8 cellular contexts compared by ENCODE assay signal in the genomic region with DNA sequence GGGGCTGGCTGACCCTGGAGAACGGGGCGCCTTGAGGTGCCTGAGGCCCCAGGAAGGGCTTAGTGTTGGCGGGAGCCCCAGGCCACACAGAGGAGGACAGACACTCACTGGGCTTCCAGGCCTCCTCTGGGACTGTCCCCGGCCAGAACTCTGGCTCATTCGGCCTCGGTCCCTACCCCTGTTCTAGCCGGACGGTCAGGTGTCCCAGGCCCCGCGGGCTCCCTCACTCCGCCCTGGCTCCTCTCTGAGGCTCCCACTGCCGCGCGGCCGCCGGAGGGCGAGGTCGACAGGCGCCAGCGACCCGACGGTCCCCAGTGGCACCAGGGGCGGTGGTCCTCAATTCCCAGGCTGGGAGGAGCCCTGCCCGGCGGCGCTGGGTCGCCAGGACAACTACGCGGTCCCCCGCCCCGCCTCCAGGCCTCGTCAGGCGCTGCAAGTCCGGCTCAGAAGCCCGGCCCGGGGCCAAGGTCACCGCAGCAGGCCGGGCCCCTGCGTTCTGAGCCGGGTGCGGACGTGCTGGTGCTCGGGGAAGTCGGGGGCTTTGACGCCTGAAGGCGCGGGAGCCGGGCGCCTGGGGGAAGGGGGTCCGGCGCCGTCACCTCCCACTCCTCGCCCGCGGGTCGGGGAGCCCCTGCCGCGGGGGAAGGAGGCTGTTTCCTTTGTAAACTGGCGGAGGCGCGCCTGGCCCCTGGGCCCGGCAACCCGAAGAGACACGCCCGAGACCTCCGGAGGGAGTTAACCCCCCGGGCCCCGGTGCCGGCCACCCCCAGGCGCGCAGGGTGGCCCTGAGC. TPM values are rescaled to one million over a fixed set of nuclear protein-coding genes. Genes with fewer than 3 reads are reported as not detected.
DNase-seq lines count a peak whose midpoint lies in the region; ATAC-seq and TF ChIP-seq lines count a peak whose summit lies in the region.

No MANE protein-coding gene starts in this region.

- H2BK5ac ChIP-seq in H9 (ENCODE audit: insufficient read length, low read length), result no peak overlapping the region

- H4K8ac ChIP-seq in H9 (replicated peaks; ENCODE audit: insufficient read length, low read depth, low read length), result no peak overlapping the region

- H2BK15ac ChIP-seq in H9 (ENCODE audit: low read depth, low read length), result no peak overlapping the region

- H3K23ac ChIP-seq in H9 (ENCODE audit: insufficient read length, low read depth, low read length), result no peak overlapping the region

- H2BK120ac ChIP-seq in H9 (ENCODE audit: low read depth, low read length, poor library complexity, severe bottlenecking), result no peak overlapping the region

- peak overlapping the region; percentile 75 for H3K4me3 ChIP-seq in psoas muscle

- H3K56ac ChIP-seq in H9 (ENCODE audit: insufficient read length, low read depth, low read length), result no peak overlapping the region

- H2BK12ac ChIP-seq in H9 (ENCODE audit: insufficient read length, low read depth, low read length), result no peak overlapping the region

- H3K36me3 Mint-ChIP-seq in H9 (ENCODE audit: insufficient read depth in 1 of 3, low read depth in 3 of 3), result peaks cover 0 to 8% (median 7%) of the 10 kb centered on the region in 3 experiments; a peak in 3 of 7 replicates
- no peaks in the 10 kb centered on the region for H3K36me3 Mint-ChIP-seq in WTC11

- no peaks in the 10 kb centered on the region for H4K20me1 ChIP-seq in H9 (ENCODE audit: control insufficient read depth, insufficient read depth, insufficient read length)

- no peak overlapping the region for H2AFZ ChIP-seq in H9 (ENCODE audit: low read length)

- H3K4me2 ChIP-seq in H9 (ENCODE audit: insufficient read depth, insufficient read length, low read length), result no peak overlapping the region

- H3K27ac ChIP-seq in H9 (ENCODE audit: insufficient read length, low read depth, low read length) (no peak overlapping the region), psoas muscle (peak overlapping the region; percentile 91)

- H3T11ph ChIP-seq in H9 (ENCODE audit: low read length), result no peak overlapping the region

- no peaks in the 10 kb centered on the region; the same call in 1 of the 2 replicates for H3K4me1 ChIP-seq in H9 (ENCODE audit: insufficient read depth, low read length)
- H3K4me1 ChIP-seq in psoas muscle, result peaks cover 40% of the 10 kb centered on the region

- WGBS in H9 (ENCODE audit: extremely low coverage, insufficient read length, low lambda C conversion rate), result no CpG with 5 or more reads among the region's 71 CpGs
- WGBS in psoas muscle, 3 donors, result 5 to 37% (median 13%) methylated on average over 40 to 71 of the region's 71 CpGs

- no peaks in the 10 kb centered on the region for H3K79me1 ChIP-seq in H9 (ENCODE audit: insufficient read depth, low read depth, low read length, poor library complexity, severe bottlenecking)

- DNase-seq in AG20443 (ENCODE audit: low spot score) (peak; percentile 72), H9 (peak; percentile 78), WTC11 (ENCODE audit: low spot score) (peak; percentile 81), cardiac septum (ENCODE audit: low spot score) (peak; percentile 88), psoas muscle (peak; percentile 87 to 89), cerebellum (ENCODE audit: low spot score) (no peak), DMS79 treated with DMSO at 0.1 percent for 48 hours (lab: John Stamatoyannopoulos, UW) (no peak)

- intact Hi-C loops in cardiac septum (cut with DNase I), result loop anchor here (5.0 kb wide), 2 partner anchors 121 to 236 kb away; no protein-coding TSS in a partner anchor
- intact Hi-C loops in psoas muscle (cut with DNase I), result loop anchor here in 1 of 2 donors (2.0 to 10.0 kb wide), 2 partner anchors 53 to 239 kb away; no protein-coding TSS in a partner anchor

- peak; percentile 67 for ATAC-seq in WTC11
- peak; percentile 59 to 72 (median 62) for ATAC-seq in psoas muscle
- no peak for ATAC-seq in GM19463 (IDR thresholded peaks at IDR 0.05; ENCODE audit: unreplicated experiment)

- no peak overlapping the region for H2AK5ac ChIP-seq in H9 (ENCODE audit: insufficient read length, low read length)

- H2BK20ac ChIP-seq in H9 (ENCODE audit: low read depth, low read length, poor library complexity, severe bottlenecking), result no peak overlapping the region

- peaks cover 13 to 20% of the 10 kb centered on the region in 2 experiments for H3K4me1 Mint-ChIP-seq in H9
- peaks cover 17% of the 10 kb centered on the region for H3K4me1 Mint-ChIP-seq in WTC11

- H3K23me2 ChIP-seq in H9 (ENCODE audit: insufficient read length, low read depth, low read length, poor library complexity, severe bottlenecking), result peaks cover 7% of the 10 kb centered on the region

- H3K27me3 Mint-ChIP-seq in H9 (ENCODE audit: low read depth) (peaks cover 18% of the 10 kb centered on the region), WTC11 (ENCODE audit: low read depth) (peaks cover 4% of the 10 kb centered on the region; the same call in 1 of the 2 replicates)

- no peaks in the 10 kb centered on the region for H3K36me3 ChIP-seq in psoas muscle (ENCODE audit: insufficient read depth in 1 of 2, low read depth in 1 of 2)

- H3K27me3 ChIP-seq in H9 (ENCODE audit: insufficient read depth, low read length) (no peaks in the 10 kb centered on the region), psoas muscle (ENCODE audit: insufficient read depth in 3 of 3, low read length in 2 of 3) (no peaks in the 10 kb centered on the region)

- TF ChIP-seq CTCF in H9 (conservative IDR thresholded peaks at IDR 0.05) (no peak), WTC11 (IDR thresholded peaks at IDR 0.05) (no peak), psoas muscle (IDR thresholded peaks at IDR 0.05) (no peak)

- no peak overlapping the region for H3K4ac ChIP-seq in H9 (ENCODE audit: low read depth, low read length)

- H3K4me3 Mint-ChIP-seq in H9 (peak overlapping the region in 1 of 2 experiments; percentile 34; a peak in 2 of 5 replicates), WTC11 (no peak overlapping the region)

- CTCF ChIA-PET in WTC11 (lab: Charles Lee), result no interaction called here

- H3K14ac ChIP-seq in H9 (ENCODE audit: insufficient read depth, low read length), result no peak overlapping the region; the same call in 1 of the 2 replicates

- no peak overlapping the region for H3K9ac ChIP-seq in H9 (ENCODE audit: extremely low read depth, insufficient read length, low read length)

- no peak overlapping the region for H3K18ac ChIP-seq in H9 (ENCODE audit: insufficient read length, low read depth, low read length)

- POLR2A ChIA-PET in WTC11 (lab: Charles Lee), result no interaction called here

- H3K9me3 ChIP-seq in H9 (ENCODE audit: control insufficient read depth, low read depth, low read length) (no peaks in the 10 kb centered on the region), psoas muscle (no peaks in the 10 kb centered on the region)

- no peak overlapping the region for H4K5ac ChIP-seq in H9 (ENCODE audit: insufficient read length, low read depth, low read length)

- H3K79me2 ChIP-seq in H9 (ENCODE audit: insufficient read depth, low read length), result no peaks in the 10 kb centered on the region

- no peak overlapping the region for H4K91ac ChIP-seq in H9 (ENCODE audit: insufficient read length, low read depth, low read length)

- no peak overlapping the region for H3K27ac Mint-ChIP-seq in H9
- no peak overlapping the region for H3K27ac Mint-ChIP-seq in WTC11

- H3K9me3 Mint-ChIP-seq in H9 (peaks cover 8 to 9% of the 10 kb centered on the region in 2 experiments), WTC11 (peaks cover 10% of the 10 kb centered on the region)

TF ChIP-seq in WTC11, 78 proteins besides CTCF, POLR2A, EP300 and RAD21 (continues in another document):
- TF ChIP-seq SP1 (CRISPR knock-in tag; conservative IDR thresholded peaks at IDR 0.05) (peak; percentile 50; the same call in 1 of the 2 replicates), CREB1 (CRISPR knock-in tag; IDR thresholded peaks at IDR 0.05) (no peak), FOXK1 (CRISPR knock-in tag; IDR thresholded peaks at IDR 0.05) (peak; percentile 55; the same call in 1 of the 2 replicates), CREM (CRISPR knock-in tag; IDR thresholded peaks at IDR 0.05) (0 out of 2 replicates have a peak, but pooled peaks have one; percentile 23), NFYB (CRISPR knock-in tag; conservative IDR thresholded peaks at IDR 0.05; ENCODE audit: low read depth) (no peak), RELA (CRISPR knock-in tag; IDR thresholded peaks at IDR 0.05; ENCODE audit: borderline replicate concordance) (no peak), ZNF138 (CRISPR knock-in tag; conservative IDR thresholded peaks at IDR 0.05) (no peak)
- TF ChIP-seq, protein P1, sequence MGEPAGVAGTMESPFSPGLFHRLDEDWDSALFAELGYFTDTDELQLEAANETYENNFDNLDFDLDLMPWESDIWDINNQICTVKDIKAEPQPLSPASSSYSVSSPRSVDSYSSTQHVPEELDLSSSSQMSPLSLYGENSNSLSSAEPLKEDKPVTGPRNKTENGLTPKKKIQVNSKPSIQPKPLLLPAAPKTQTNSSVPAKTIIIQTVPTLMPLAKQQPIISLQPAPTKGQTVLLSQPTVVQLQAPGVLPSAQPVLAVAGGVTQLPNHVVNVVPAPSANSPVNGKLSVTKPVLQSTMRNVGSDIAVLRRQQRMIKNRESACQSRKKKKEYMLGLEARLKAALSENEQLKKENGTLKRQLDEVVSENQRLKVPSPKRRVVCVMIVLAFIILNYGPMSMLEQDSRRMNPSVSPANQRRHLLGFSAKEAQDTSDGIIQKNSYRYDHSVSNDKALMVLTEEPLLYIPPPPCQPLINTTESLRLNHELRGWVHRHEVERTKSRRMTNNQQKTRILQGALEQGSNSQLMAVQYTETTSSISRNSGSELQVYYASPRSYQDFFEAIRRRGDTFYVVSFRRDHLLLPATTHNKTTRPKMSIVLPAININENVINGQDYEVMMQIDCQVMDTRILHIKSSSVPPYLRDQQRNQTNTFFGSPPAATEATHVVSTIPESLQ (CRISPR knock-in tag; IDR thresholded peaks at IDR 0.05), result no peak
- TF ChIP-seq, protein P2, sequence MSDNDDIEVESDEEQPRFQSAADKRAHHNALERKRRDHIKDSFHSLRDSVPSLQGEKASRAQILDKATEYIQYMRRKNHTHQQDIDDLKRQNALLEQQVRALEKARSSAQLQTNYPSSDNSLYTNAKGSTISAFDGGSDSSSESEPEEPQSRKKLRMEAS (CRISPR knock-in tag; IDR thresholded peaks at IDR 0.05), result peak; percentile 50; the same call in 1 of the 2 replicates

RNA-seq across cellular contexts. Expression of a gene that starts 1.1 kb away (rescaled TPM):
- total RNA-seq in H9 (2021), result 9.5 and 10.0 TPM in 2 replicates
- total RNA-seq in WTC11 (2021), result 12.2 to 14.1 TPM (median 13.6 TPM) in 3 replicates
- total RNA-seq in cardiac septum, result 14.3 TPM
- total RNA-seq in psoas muscle, result 10 to 100 TPM; 14.5 to 25.0 (median 21.9) TPM
- polyA plus RNA-seq in psoas muscle, result 10 to 100 TPM; 18.6 to 35.2 (median 23.4) TPM
- 4.7 TPM for total RNA-seq in cerebellum

Comparison
In these comparisons a context has a peak if more than half of its experiments do, and no peak if none do; other contexts are left out.
1. DNase-seq: peak in AG20443 (single experiment), H9 (single experiment), WTC11 (single experiment), cardiac septum (single experiment) and psoas muscle (2 of 2); none in cerebellum (single experiment) and DMS79 treated with DMSO at 0.1 percent for 48 hours (single experiment).